In the genomic region with DNA sequence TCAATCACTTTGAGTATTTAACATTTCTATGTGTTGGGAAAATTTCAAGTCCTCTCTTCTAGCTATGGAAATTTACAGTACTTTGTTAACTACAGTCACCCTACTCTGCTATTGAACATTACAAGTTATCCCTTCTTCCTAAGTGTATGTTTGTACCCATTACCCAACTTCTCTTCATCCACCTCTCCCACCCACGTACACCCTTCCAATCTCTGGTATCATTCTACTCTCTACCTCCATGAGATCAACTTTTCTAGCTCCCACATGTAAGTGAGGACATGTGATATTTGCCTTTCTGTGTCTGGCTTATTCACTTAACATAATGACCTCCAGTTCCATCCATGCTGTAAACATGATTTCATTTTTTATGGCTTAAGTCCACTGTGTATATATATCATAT, we compare ENCODE assay signal across 13 cellular contexts. TPM values are rescaled to one million over a fixed set of nuclear protein-coding genes. Genes with fewer than 3 reads are reported as not detected.
A peak's percentile ranks its signal among the peaks of the same experiment; 100 is the strongest.
DNase-seq lines count a peak whose midpoint lies in the region; ATAC-seq and TF ChIP-seq lines count a peak whose summit lies in the region.
"Had no signal": no experiment of that assay in that cellular context is flagged by ENCODE, and none has a peak within 500 bp of the region (broad histone marks: within the 10 kb centered on the region; RNA-seq: fewer than 3 reads in every experiment).

No MANE protein-coding gene starts in this region.

- H3K36me3 ChIP-seq in Karpas-422 (ENCODE audit: insufficient read depth, low read length): peaks cover 4% of the 10 kb centered on the region; the same call in 1 of the 2 replicates

- no peak overlapping the region for H3K9ac ChIP-seq in Karpas-422 (ENCODE audit: low read length)

- H3K4me3 Mint-ChIP-seq in activated CD8-positive, alpha-beta memory T cell treated with anti-CD3 and anti-CD28 coated beads, Interleukin-2, amount 10 ng/mL, durations not matched to agents 7 days and 5 days: peak overlapping the region; percentile 3
- H3K4me3 Mint-ChIP-seq in neural crest cell: peak overlapping the region; percentile 69
- H3K4me3 Mint-ChIP-seq: activated T-cell treated with anti-CD3 and anti-CD28 coated beads, Interleukin-2, amount 50 U/mL, for 24 hours; GM23338 had no signal

- H3K9me3 Mint-ChIP-seq in activated CD8-positive, alpha-beta memory T cell treated with anti-CD3 and anti-CD28 coated beads, Interleukin-2, amount 10 ng/mL, durations not matched to agents 7 days and 5 days (ENCODE audit: low read depth): no peaks in the 10 kb centered on the region
- no peaks in the 10 kb centered on the region for H3K9me3 Mint-ChIP-seq in neural crest cell
- H3K9me3 Mint-ChIP-seq: activated naive CD4-positive, alpha-beta T cell treated with anti-CD3 and anti-CD28 coated beads, Interleukin-2, amount 50 U/mL, for 72 hours; activated T-cell treated with anti-CD3 and anti-CD28 coated beads, Interleukin-2, amount 50 U/mL, for 24 hours; GM23338; naive thymus-derived CD8-positive, alpha-beta T cell had no signal

- H3K27ac ChIP-seq in Karpas-422 (ENCODE audit: low read length): no peak overlapping the region

- no peaks in the 10 kb centered on the region for H3K9me2 ChIP-seq in Karpas-422 (replicated peaks; ENCODE audit: insufficient read depth, low read length)

- H3K79me2 ChIP-seq in Karpas-422 (ENCODE audit: low read length): peaks cover 16% of the 10 kb centered on the region

- DNase-seq in activated CD8-positive, alpha-beta memory T cell treated with anti-CD3 and anti-CD28 coated beads, Interleukin-2, amount 10 ng/mL, durations not matched to agents 7 days and 5 days: no peak
- no peak for DNase-seq in activated CD8-positive, alpha-beta memory T cell treated with anti-CD3 and anti-CD28 coated beads for 24 hours
- DNase-seq in neural crest cell (ENCODE audit: low read depth, low spot score) (no peak), Karpas-422 (no peak)
- DNase-seq: activated CD4-positive, alpha-beta T cell treated with anti-CD3 and anti-CD28 coated beads, Interleukin-2, amount 50 U/mL, for 1 hour; activated T-cell treated with anti-CD3 and anti-CD28 coated beads, Interleukin-2, amount 50 U/mL, for 24 hours; cortex of kidney; kidney glomerular epithelial cell; mesenchymal stem cell; naive thymus-derived CD8-positive, alpha-beta T cell; NCI-H146 had no signal

- peaks cover 30% of the 10 kb centered on the region for H3K4me1 Mint-ChIP-seq in activated CD8-positive, alpha-beta memory T cell treated with anti-CD3 and anti-CD28 coated beads, Interleukin-2, amount 10 ng/mL, durations not matched to agents 7 days and 5 days
- peaks cover 25% of the 10 kb centered on the region for H3K4me1 Mint-ChIP-seq in neural crest cell

- H3K9me3 ChIP-seq in Karpas-422 (ENCODE audit: low read length): no peaks in the 10 kb centered on the region

- H2AFZ ChIP-seq in Karpas-422 (ENCODE audit: low read length): no peak overlapping the region
- H2AFZ ChIP-seq: GM23338 had no signal

- no peak overlapping the region for H3K4me2 ChIP-seq in Karpas-422 (ENCODE audit: low read depth, low read length, poor library complexity, severe bottlenecking)
- H3K4me2 ChIP-seq: GM23338 had no signal

- no peaks in the 10 kb centered on the region for H4K20me1 ChIP-seq in Karpas-422 (ENCODE audit: insufficient read depth, low read depth, low read length)

- ATAC-seq in activated CD8-positive, alpha-beta memory T cell treated with anti-CD3 and anti-CD28 coated beads, Interleukin-2, amount 10 ng/mL, durations not matched to agents 7 days and 5 days: no peak
- ATAC-seq: activated naive CD4-positive, alpha-beta T cell treated with anti-CD3 and anti-CD28 coated beads, Interleukin-2, amount 50 U/mL, for 72 hours; GM23338; naive thymus-derived CD8-positive, alpha-beta T cell had no signal

- H3K27ac Mint-ChIP-seq in activated CD8-positive, alpha-beta memory T cell treated with anti-CD3 and anti-CD28 coated beads, Interleukin-2, amount 10 ng/mL, durations not matched to agents 7 days and 5 days: no peak overlapping the region
- no peak overlapping the region for H3K27ac Mint-ChIP-seq in neural crest cell (ENCODE audit: unreplicated experiment)
- H3K27ac Mint-ChIP-seq: activated naive CD4-positive, alpha-beta T cell treated with anti-CD3 and anti-CD28 coated beads, Interleukin-2, amount 50 U/mL, for 72 hours; GM23338 had no signal

- no peak for TF ChIP-seq CTCF in neural crest cell (conservative IDR thresholded peaks at IDR 0.05)

- no peaks in the 10 kb centered on the region for H3K27me3 ChIP-seq in Karpas-422 (ENCODE audit: low read length)

- H3K4me3 ChIP-seq in Karpas-422 (ENCODE audit: low read length): no peak overlapping the region
- H3K4me3 ChIP-seq: GM23338 had no signal

- peaks cover 23% of the 10 kb centered on the region for H3K4me1 ChIP-seq in Karpas-422 (ENCODE audit: low read length)

- CTCF ChIA-PET in activated CD8-positive, alpha-beta memory T cell treated with anti-CD3 and anti-CD28 coated beads, Interleukin-2, amount 10 ng/mL, durations not matched to agents 7 days and 5 days (lab: Charles Lee): interaction anchor here (0.8 to 1.2 kb wide), 2 partner anchors 10 to 39 kb away, joined by 3 read pairs; no protein-coding TSS in a partner anchor

- H3K27me3 Mint-ChIP-seq in activated CD8-positive, alpha-beta memory T cell treated with anti-CD3 and anti-CD28 coated beads, Interleukin-2, amount 10 ng/mL, durations not matched to agents 7 days and 5 days: no peaks in the 10 kb centered on the region
- H3K27me3 Mint-ChIP-seq in neural crest cell (ENCODE audit: low read depth): no peaks in the 10 kb centered on the region
- H3K27me3 Mint-ChIP-seq: activated T-cell treated with anti-CD3 and anti-CD28 coated beads, Interleukin-2, amount 50 U/mL, for 24 hours; naive thymus-derived CD8-positive, alpha-beta T cell had no signal

- peaks cover 16% of the 10 kb centered on the region for H3K36me3 Mint-ChIP-seq in activated CD8-positive, alpha-beta memory T cell treated with anti-CD3 and anti-CD28 coated beads, Interleukin-2, amount 10 ng/mL, durations not matched to agents 7 days and 5 days
- no peaks in the 10 kb centered on the region for H3K36me3 Mint-ChIP-seq in neural crest cell (ENCODE audit: low read depth)

RNA-seq across cellular contexts. Expression of a gene that starts 3.2 kb away (rescaled TPM):
- 10 to 100 TPM; 14.5 to 14.7 TPM for total RNA-seq in activated CD8-positive, alpha-beta memory T cell treated with anti-CD3 and anti-CD28 coated beads, Interleukin-2, amount 10 ng/mL, durations not matched to agents 7 days and 5 days
- total RNA-seq in neural crest cell: 13.4 and 14.3 TPM in 2 replicates
- 18.0 and 24.9 TPM in 2 replicates for total RNA-seq in Karpas-422 (2014; rRNA removed; shearing (Covaris generic); ENCODE audit: low replicate concordance)

RNA-seq across cellular contexts. Expression of a gene that starts 10.8 kb away (rescaled TPM):
- 10 to 100 TPM; 18.9 to 21.2 TPM for total RNA-seq in activated CD8-positive, alpha-beta memory T cell treated with anti-CD3 and anti-CD28 coated beads, Interleukin-2, amount 10 ng/mL, durations not matched to agents 7 days and 5 days
- 37.6 and 38.3 TPM in 2 replicates for total RNA-seq in neural crest cell
- total RNA-seq in Karpas-422 (2014; rRNA removed; shearing (Covaris generic); ENCODE audit: low replicate concordance): 14.9 and 20.8 TPM in 2 replicates

RNA-seq across cellular contexts. Expression of a gene that starts 16.5 kb away (rescaled TPM):
- total RNA-seq in activated CD8-positive, alpha-beta memory T cell treated with anti-CD3 and anti-CD28 coated beads, Interleukin-2, amount 10 ng/mL, durations not matched to agents 7 days and 5 days: 10 to 100 TPM; 14.0 to 15.6 TPM
- total RNA-seq in neural crest cell: 20.7 and 22.3 TPM in 2 replicates
- total RNA-seq in Karpas-422 (2014; rRNA removed; shearing (Covaris generic); ENCODE audit: low replicate concordance): 7.0 and 15.8 TPM in 2 replicates

RNA-seq across cellular contexts. Expression of a gene that starts 35.5 kb away (rescaled TPM):
- total RNA-seq in activated CD8-positive, alpha-beta memory T cell treated with anti-CD3 and anti-CD28 coated beads, Interleukin-2, amount 10 ng/mL, durations not matched to agents 7 days and 5 days: 10 to 100 TPM; 12.2 to 15.3 TPM
- total RNA-seq in neural crest cell: 23.0 and 23.2 TPM in 2 replicates
- total RNA-seq in Karpas-422 (2014; rRNA removed; shearing (Covaris generic); ENCODE audit: low replicate concordance): 6.9 and 7.5 TPM in 2 replicates

RNA-seq across cellular contexts. Expression of a gene that starts 40.0 kb away (rescaled TPM):
- 10 to 100 TPM; 11.3 to 13.2 TPM for total RNA-seq in activated CD8-positive, alpha-beta memory T cell treated with anti-CD3 and anti-CD28 coated beads, Interleukin-2, amount 10 ng/mL, durations not matched to agents 7 days and 5 days
- total RNA-seq in neural crest cell: 10.5 and 11.3 TPM in 2 replicates
- 9.8 and 16.9 TPM in 2 replicates for total RNA-seq in Karpas-422 (2014; rRNA removed; shearing (Covaris generic); ENCODE audit: low replicate concordance)
